8 cellular contexts compared by ENCODE assay signal in the genomic region with DNA sequence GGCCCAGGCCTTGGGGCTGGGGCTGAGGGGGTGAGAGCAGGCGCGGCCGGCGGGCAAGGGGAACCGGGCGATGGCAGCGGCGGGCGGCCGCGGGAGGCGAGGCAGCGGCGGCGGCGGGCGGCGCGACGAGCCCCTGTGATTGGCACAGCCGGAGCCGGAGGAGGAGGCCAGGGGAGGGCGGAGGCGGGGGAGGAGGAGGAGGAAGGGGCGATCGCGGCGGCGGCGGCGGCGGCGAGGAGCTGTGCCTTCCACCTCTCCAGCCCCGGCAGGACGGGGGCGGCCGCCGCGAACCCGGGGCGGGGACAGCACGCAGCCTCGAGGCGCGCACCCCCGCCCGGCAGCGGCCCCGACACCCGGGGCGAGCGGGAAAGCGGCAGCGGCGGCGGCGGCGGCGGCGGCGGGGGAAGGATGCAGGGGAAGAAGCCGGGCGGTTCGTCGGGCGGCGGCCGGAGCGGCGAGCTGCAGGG. TPM values are rescaled to one million over a fixed set of nuclear protein-coding genes. Genes with fewer than 3 reads are reported as not detected.
DNase-seq lines count a peak whose midpoint lies in the region; ATAC-seq lines count a peak whose summit lies in the region.

A gene (plus strand): TSS at position 208 of the 467 bp plus-strand sequence.

- peak within 1 kb of the TSS; percentile 76 to 94 for H3K4me3 ChIP-seq in esophagus (ENCODE audit: low read depth in 1 of 2, low read length in 2 of 2)
- peak within 1 kb of the TSS; percentile 64 to 72 for H3K4me3 ChIP-seq in muscle layer of duodenum (ENCODE audit: low read depth in 1 of 2, low read length in 2 of 2)

- H3K4me1 ChIP-seq in esophagus (ENCODE audit: control insufficient read depth in 2 of 2, insufficient read depth in 2 of 2, low read length in 1 of 2), result peaks cover 4 to 10% of the 10 kb centered on the region in 2 donors
- peaks cover 16 to 30% of the 10 kb centered on the region in 2 donors for H3K4me1 ChIP-seq in muscle layer of duodenum (ENCODE audit: control insufficient read depth in 1 of 2, insufficient read depth in 2 of 2, low read length in 2 of 2)

- H3K36me3 ChIP-seq in esophagus (ENCODE audit: control insufficient read depth in 2 of 2, insufficient read depth in 2 of 2, low read length in 1 of 2) (no peaks in the 10 kb centered on the region), muscle layer of duodenum (ENCODE audit: control insufficient read depth in 1 of 2, insufficient read depth in 2 of 2, low read length in 2 of 2) (no peaks in the 10 kb centered on the region)

- H3K27ac ChIP-seq in esophagus (ENCODE audit: low read depth in 2 of 2, low read length in 1 of 2) (peak within 1 kb of the TSS; percentile 96 to 98), muscle layer of duodenum (ENCODE audit: low read length) (peak within 1 kb of the TSS; percentile 84)

- H3K27me3 ChIP-seq in esophagus (ENCODE audit: control insufficient read depth in 1 of 2, insufficient read depth in 2 of 2, low read length in 2 of 2), result no peaks in the 10 kb centered on the region
- H3K27me3 ChIP-seq in muscle layer of duodenum (ENCODE audit: low read depth, low read length), result no peaks in the 10 kb centered on the region

- H3K9me3 ChIP-seq in esophagus (ENCODE audit: control insufficient read depth in 2 of 2, insufficient read depth in 1 of 2, low read depth in 1 of 2, low read length in 1 of 2), result no peaks in the 10 kb centered on the region
- H3K9me3 ChIP-seq in muscle layer of duodenum (ENCODE audit: control insufficient read depth in 1 of 2, low read length in 2 of 2), result no peaks in the 10 kb centered on the region

- 1% methylated on average over 32 to 70 of the region's 70 CpGs for WGBS in esophagus, 2 donors

- peak; percentile 47 for DNase-seq in NCI-H345 (lab: John Stamatoyannopoulos, UW)
- no peak for DNase-seq in NCI-H345 treated with DMSO at 0.1 percent for 48 hours (lab: John Stamatoyannopoulos, UW; ENCODE audit: unreplicated experiment)
- DNase-seq in NCI-H774 (lab: John Stamatoyannopoulos, UW), result peak; percentile 65
- DNase-seq in activated T-cell treated with anti-CD3 and anti-CD28 coated beads for 4 hours, result peak; percentile 72
- peak; percentile 71 for DNase-seq in stimulated activated naive CD4-positive, alpha-beta T cell treated with Interleukin-2 at 50 U/mL for 16 hours (lab: John Stamatoyannopoulos, UW)

- peak; percentile 6 for ATAC-seq in HG02981 (IDR thresholded peaks at IDR 0.05; ENCODE audit: unreplicated experiment)

RNA-seq across cellular contexts. Expression of the gene that starts here (rescaled TPM):
- 10 to 100 TPM; 18.2 to 18.5 TPM for polyA plus RNA-seq in esophagus
